Comparison of ENCODE assay signal across 14 cellular contexts in the genomic region with DNA sequence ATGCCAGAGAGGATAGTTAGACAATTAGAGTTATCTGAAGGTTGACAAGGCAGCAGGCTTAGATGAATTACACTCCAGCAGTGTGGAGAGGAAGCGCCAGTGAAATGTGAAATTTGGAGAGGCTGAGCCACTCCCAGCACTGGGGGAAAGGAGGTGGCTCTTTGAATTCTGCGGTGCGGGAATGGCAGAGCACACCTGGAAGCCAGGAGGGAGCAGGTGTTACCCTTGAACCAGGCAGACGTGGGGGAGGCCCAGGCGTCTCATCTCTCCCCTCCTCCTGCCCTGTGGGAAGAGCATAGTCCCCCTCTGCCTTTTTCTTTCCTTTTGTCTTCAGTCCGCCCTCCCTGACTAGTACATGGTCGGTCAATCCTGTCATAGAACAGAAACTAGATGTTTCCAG.
"Had no signal": no experiment of that assay in that cellular context is flagged by ENCODE, and none has a peak within 500 bp of the region (broad histone marks: within the 10 kb centered on the region; RNA-seq: fewer than 3 reads in every experiment).

No MANE protein-coding gene starts in this region.

- H3K27ac Mint-ChIP-seq: activated CD4-positive, alpha-beta memory T cell treated with anti-CD3 and anti-CD28 coated beads, Interleukin-2, amount 10 ng/mL, durations not matched to agents 7 days and 5 days; activated naive CD8-positive, alpha-beta T cell; naive thymus-derived CD8-positive, alpha-beta T cell; stimulated activated effector memory CD8-positive, alpha-beta T cell treated with anti-CD3 and anti-CD28 coated beads, Interleukin-12 subunit alpha, Interleukin-12 subunit beta, amount 100 ng/mL, for 72 hours; WTC11 had no signal

- H3K27me3 Mint-ChIP-seq: activated CD4-positive, alpha-beta memory T cell treated with anti-CD3 and anti-CD28 coated beads, Interleukin-2, amount 10 ng/mL, durations not matched to agents 7 days and 5 days had no signal

- H3K4me3 Mint-ChIP-seq: activated CD4-positive, alpha-beta memory T cell treated with anti-CD3 and anti-CD28 coated beads, Interleukin-2, amount 10 ng/mL, durations not matched to agents 7 days and 5 days; activated naive CD8-positive, alpha-beta T cell; activated T-cell treated with anti-CD3 and anti-CD28 coated beads, Interleukin-2, amount 50 U/mL, for 4 hours; naive thymus-derived CD8-positive, alpha-beta T cell; stimulated activated effector memory CD8-positive, alpha-beta T cell treated with anti-CD3 and anti-CD28 coated beads, Interleukin-12 subunit alpha, Interleukin-12 subunit beta, amount 100 ng/mL, for 72 hours; WTC11 had no signal

- DNase-seq: activated CD4-positive, alpha-beta memory T cell treated with anti-CD3 and anti-CD28 coated beads, Interleukin-2, amount 10 ng/mL, durations not matched to agents 7 days and 5 days; activated CD4-positive, alpha-beta T cell treated with anti-CD3 and anti-CD28 coated beads for 4 hours; activated effector memory CD4-positive, alpha-beta T cell treated with Interleukin-2 at 50 U/mL for 16 hours; activated T-cell treated with anti-CD3 and anti-CD28 coated beads, Interleukin-2, amount 50 U/mL, for 4 hours; amniotic stem cell; foreskin keratinocyte; kidney glomerular epithelial cell; mesenchymal stem cell; naive thymus-derived CD8-positive, alpha-beta T cell; pancreas; stimulated activated CD4-positive, alpha-beta T cell treated with anti-CD3 and anti-CD28 coated beads, Interleukin-2, amount 100 ng/mL, for 24 hours had no signal

- H3K36me3 Mint-ChIP-seq: activated naive CD8-positive, alpha-beta T cell; stimulated activated effector memory CD8-positive, alpha-beta T cell treated with anti-CD3 and anti-CD28 coated beads, Interleukin-12 subunit alpha, Interleukin-12 subunit beta, amount 100 ng/mL, for 72 hours had no signal

- H3K4me1 Mint-ChIP-seq: activated CD4-positive, alpha-beta memory T cell treated with anti-CD3 and anti-CD28 coated beads, Interleukin-2, amount 10 ng/mL, durations not matched to agents 7 days and 5 days; naive thymus-derived CD8-positive, alpha-beta T cell; stimulated activated effector memory CD8-positive, alpha-beta T cell treated with anti-CD3 and anti-CD28 coated beads, Interleukin-12 subunit alpha, Interleukin-12 subunit beta, amount 100 ng/mL, for 72 hours; WTC11 had no signal
